ENCODE assay signal across 1 cellular context in the genomic region with DNA sequence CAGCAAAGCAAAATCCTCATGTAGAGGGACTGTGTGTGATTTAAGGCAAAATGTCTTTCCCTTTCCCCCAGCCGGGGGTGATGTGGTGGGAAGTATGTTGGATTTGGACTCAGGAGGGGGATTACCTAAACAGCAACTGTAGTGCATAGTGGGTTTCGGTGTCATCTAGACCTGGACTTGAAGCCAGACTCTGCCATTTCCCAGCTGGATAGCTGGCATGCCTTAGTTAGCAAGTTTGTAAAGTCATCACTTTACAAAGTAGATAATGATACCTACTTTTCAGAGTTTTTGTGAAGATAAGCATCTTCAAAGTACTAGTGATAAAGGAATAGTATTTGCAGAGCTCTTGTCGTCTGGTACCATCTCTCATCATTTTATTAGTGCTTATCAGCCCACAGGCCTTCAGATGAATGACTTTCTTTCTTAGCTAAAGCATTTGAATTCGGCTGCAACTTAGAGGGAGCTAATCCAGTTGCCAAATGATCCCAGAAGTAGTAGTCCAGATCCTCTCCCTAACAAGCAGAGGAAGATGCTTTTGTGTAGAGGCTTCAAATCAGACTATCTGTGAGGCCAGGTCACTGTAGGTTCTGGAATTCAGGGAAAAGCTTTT.
TF ChIP-seq lines count a peak whose summit lies in the region.

No MANE protein-coding gene starts in this region.

TF ChIP-seq in IMR-90, 13 proteins besides CTCF, POLR2A, EP300 and RAD21 (continued from another document):
- no peak for TF ChIP-seq FOS (IDR thresholded peaks at IDR 0.05; ENCODE audit: low read depth, low read length)
- TF ChIP-seq, protein P1, sequence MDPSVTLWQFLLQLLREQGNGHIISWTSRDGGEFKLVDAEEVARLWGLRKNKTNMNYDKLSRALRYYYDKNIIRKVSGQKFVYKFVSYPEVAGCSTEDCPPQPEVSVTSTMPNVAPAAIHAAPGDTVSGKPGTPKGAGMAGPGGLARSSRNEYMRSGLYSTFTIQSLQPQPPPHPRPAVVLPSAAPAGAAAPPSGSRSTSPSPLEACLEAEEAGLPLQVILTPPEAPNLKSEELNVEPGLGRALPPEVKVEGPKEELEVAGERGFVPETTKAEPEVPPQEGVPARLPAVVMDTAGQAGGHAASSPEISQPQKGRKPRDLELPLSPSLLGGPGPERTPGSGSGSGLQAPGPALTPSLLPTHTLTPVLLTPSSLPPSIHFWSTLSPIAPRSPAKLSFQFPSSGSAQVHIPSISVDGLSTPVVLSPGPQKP (IDR thresholded peaks at IDR 0.05; ENCODE audit: borderline replicate concordance, low read depth, low read length), result no peak
- no peak for TF ChIP-seq MXI1 (IDR thresholded peaks at IDR 0.05; ENCODE audit: borderline replicate concordance, low read depth, low read length)
- TF ChIP-seq BHLHE40 (IDR thresholded peaks at IDR 0.05; ENCODE audit: low read depth, low read length), result no peak
- no peak for TF ChIP-seq RCOR1 (IDR thresholded peaks at IDR 0.05; ENCODE audit: insufficient replicate concordance, low read length)
- no peak for TF ChIP-seq MAFK (IDR thresholded peaks at IDR 0.05; ENCODE audit: low read depth, low read length)
- TF ChIP-seq, protein P2, sequence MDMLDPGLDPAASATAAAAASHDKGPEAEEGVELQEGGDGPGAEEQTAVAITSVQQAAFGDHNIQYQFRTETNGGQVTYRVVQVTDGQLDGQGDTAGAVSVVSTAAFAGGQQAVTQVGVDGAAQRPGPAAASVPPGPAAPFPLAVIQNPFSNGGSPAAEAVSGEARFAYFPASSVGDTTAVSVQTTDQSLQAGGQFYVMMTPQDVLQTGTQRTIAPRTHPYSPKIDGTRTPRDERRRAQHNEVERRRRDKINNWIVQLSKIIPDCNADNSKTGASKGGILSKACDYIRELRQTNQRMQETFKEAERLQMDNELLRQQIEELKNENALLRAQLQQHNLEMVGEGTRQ (IDR thresholded peaks at IDR 0.05; ENCODE audit: low read depth, low read length), result no peak
- no peak for TF ChIP-seq NFE2L2 (IDR thresholded peaks at IDR 0.05; ENCODE audit: low read depth, low read length)
- no peak for TF ChIP-seq MAZ (IDR thresholded peaks at IDR 0.05; ENCODE audit: borderline replicate concordance, low read depth, low read length)
- TF ChIP-seq CHD1 (IDR thresholded peaks at IDR 0.05; ENCODE audit: low read depth, low read length), result no peak
